Comparison of ENCODE assay signal across 26 cellular contexts in genomic region chr5:11289733-11290132, GRCh38.
DNase-seq lines count a peak whose midpoint lies in the region; ATAC-seq and TF ChIP-seq lines count a peak whose summit lies in the region.
"Had no signal": no experiment of that assay in that cellular context is flagged by ENCODE, and none has a peak within 500 bp of the region (broad histone marks: within the 10 kb centered on the region; RNA-seq: fewer than 3 reads in every experiment).

No MANE protein-coding gene starts in this region.

- dilution Hi-C loops in mammary epithelial cell (cut with HindIII; ENCODE audit: low sequenced_read_pairs) = no loop called here

- H3K9ac ChIP-seq in mammary epithelial cell (ENCODE audit: insufficient read depth, low read length) (no peak overlapping the region), endodermal cell (ENCODE audit: extremely low read depth, low read length, poor library complexity, severe bottlenecking) (no peak overlapping the region)
- H3K9ac ChIP-seq: KMS-11 had no signal

- in situ Hi-C loops in mammary epithelial cell (cut with MboI; ENCODE audit: low sequenced_read_pairs in 2 of 2) = no loop called here
- in situ Hi-C loops in Panc1 (cut with HindIII; ENCODE audit: low pct_unique_long_range_greater_than_20kb, low sequenced_read_pairs) = no loop called here

- H3K4me3 Mint-ChIP-seq in MCF 10A (ENCODE audit: unreplicated experiment) (no peak overlapping the region), endodermal cell (no peak overlapping the region)
- H3K4me3 Mint-ChIP-seq: CD8-positive, alpha-beta memory T cell had no signal

- POLR2A ChIA-PET in MCF 10A (lab: Yijun Ruan, JAX) (no interaction called here), Panc1 (lab: Charles Lee) (no interaction called here), HEK293T (lab: Yijun Ruan, JAX) (no interaction called here)

- ATAC-seq in Panc1 = no peak

- DNase-seq in MCF 10A (ENCODE audit: unreplicated experiment) = peak; percentile 6
- DNase-seq in mammary epithelial cell = no peak
- no peak for DNase-seq in Panc1 (ENCODE audit: low read depth, low spot score)
- DNase-seq in endodermal cell = peak; percentile 58
- no peak for DNase-seq in central memory CD4-positive, alpha-beta T cell
- DNase-seq in HEK293T (ENCODE audit: extremely low spot score) = no peak
- DNase-seq in germinal center (ENCODE audit: low spot score) = no peak
- DNase-seq: AML-193; C1 segment of cervical spinal cord; CD8-positive, alpha-beta memory T cell; EL; GF-D8; MV-4-11; NCI-H1105 treated with DMSO at 0.1 percent for 48 hours; NCI-H2029 treated with DMSO at 0.1 percent for 48 hours; NCI-H345; NCI-H524; NCI-H82; OCI-M1; RPMI8226; SHP77; SW 1271 had no signal

- no peak overlapping the region for H2AFZ ChIP-seq in mammary epithelial cell (ENCODE audit: low read depth, low read length)

- no peaks in the 10 kb centered on the region for H3K4me1 ChIP-seq in mammary epithelial cell (ENCODE audit: insufficient read depth, low read length)
- H3K4me1 ChIP-seq in Panc1 (ENCODE audit: control insufficient read depth, insufficient read depth, low read length) = no peaks in the 10 kb centered on the region
- H3K4me1 ChIP-seq in endodermal cell (ENCODE audit: control insufficient read depth, insufficient read depth, low read length) = no peaks in the 10 kb centered on the region
- H3K4me1 ChIP-seq: HAP-1 had no signal

- H3K36me3 ChIP-seq in mammary epithelial cell (ENCODE audit: insufficient read depth, low read length) (no peaks in the 10 kb centered on the region), Panc1 (ENCODE audit: control insufficient read depth, insufficient read depth, low read length) (no peaks in the 10 kb centered on the region), endodermal cell (ENCODE audit: control insufficient read depth, insufficient read depth, low read length) (no peaks in the 10 kb centered on the region)
- H3K36me3 ChIP-seq: HAP-1 had no signal

- intact Hi-C loops in MCF 10A (cut with micrococcal nuclease) (no loop called here), mammary epithelial cell (cut with micrococcal nuclease) (no loop called here), Panc1 (cut with micrococcal nuclease; ENCODE audit: unreplicated experiment) (no loop called here)

- WGBS in mammary epithelial cell (ENCODE audit: low coverage, missing lambda C conversion rate) = 63% methylated on average over 5 of the region's 5 CpGs
- WGBS in endodermal cell (ENCODE audit: insufficient coverage in 1 of 2, insufficient read length in 1 of 2), 2 experiments = 81% methylated on average over 5 of the region's 5 CpGs

- no peak overlapping the region for H3K27ac Mint-ChIP-seq in MCF 10A (ENCODE audit: low read depth, unreplicated experiment)
- H3K27ac Mint-ChIP-seq in endodermal cell = no peak overlapping the region
- H3K27ac Mint-ChIP-seq: CD8-positive, alpha-beta memory T cell had no signal

- H3K9me3 Mint-ChIP-seq in MCF 10A (ENCODE audit: unreplicated experiment) (no peaks in the 10 kb centered on the region), endodermal cell (peaks cover 6% of the 10 kb centered on the region)

- H3K36me3 Mint-ChIP-seq in MCF 10A (ENCODE audit: insufficient read depth, unreplicated experiment) = no peaks in the 10 kb centered on the region
- H3K36me3 Mint-ChIP-seq in endodermal cell (ENCODE audit: low read depth) = no peaks in the 10 kb centered on the region

- no peaks in the 10 kb centered on the region for H3K27me3 ChIP-seq in mammary epithelial cell (ENCODE audit: insufficient read depth, low read length)
- H3K27me3 ChIP-seq in Panc1 (ENCODE audit: control insufficient read depth, insufficient read depth, low read length) = no peaks in the 10 kb centered on the region
- no peaks in the 10 kb centered on the region for H3K27me3 ChIP-seq in endodermal cell (ENCODE audit: control insufficient read depth, insufficient read depth, low read length, poor library complexity, severe bottlenecking)

- H4K20me1 ChIP-seq in mammary epithelial cell (ENCODE audit: insufficient read depth, low read length) = no peaks in the 10 kb centered on the region

- H3K4me1 Mint-ChIP-seq in MCF 10A (ENCODE audit: insufficient read depth, unreplicated experiment) = no peaks in the 10 kb centered on the region
- H3K4me1 Mint-ChIP-seq in endodermal cell = peaks cover 2% of the 10 kb centered on the region
- H3K4me1 Mint-ChIP-seq: CD8-positive, alpha-beta memory T cell had no signal

- CTCF ChIA-PET in MCF 10A (lab: Yijun Ruan, JAX) = interaction anchor here (1.0 to 1.5 kb wide), 3 partner anchors 9 to 23 kb away, joined by 3 read pairs; no protein-coding TSS in a partner anchor
- CTCF ChIA-PET in mammary epithelial cell (lab: Charles Lee; ENCODE audit: low non-redundant PET) = no interaction called here
- CTCF ChIA-PET in Panc1 (lab: Charles Lee) = interaction anchor here (0.6 kb wide), 1 partner anchor 926 kb away, joined by 4 read pairs; no protein-coding TSS in a partner anchor
- CTCF ChIA-PET in HEK293T (lab: Yijun Ruan, JAX) = no interaction called here

- H3K9me3 ChIP-seq in mammary epithelial cell (replicated peaks; ENCODE audit: insufficient read depth, low read length) (peaks cover 4% of the 10 kb centered on the region), Panc1 (ENCODE audit: control insufficient read depth, insufficient read depth, low read depth, low read length) (no peaks in the 10 kb centered on the region), endodermal cell (ENCODE audit: control insufficient read depth, low read length) (no peaks in the 10 kb centered on the region)
- H3K9me3 ChIP-seq: HAP-1 had no signal

- TF ChIP-seq CTCF in MCF 10A (IDR thresholded peaks at IDR 0.05; ENCODE audit: unreplicated experiment) (no peak), mammary epithelial cell (conservative IDR thresholded peaks at IDR 0.05 in 1 of 2, IDR thresholded peaks at IDR 0.05 in 1 of 2; ENCODE audit: extremely low read depth in 1 of 2, insufficient read depth in 1 of 2, low read depth in 1 of 2, low read length in 2 of 2) (no peak), Panc1 (IDR thresholded peaks at IDR 0.05) (peak; percentile 21), endodermal cell (conservative IDR thresholded peaks at IDR 0.05) (peak; percentile 62)

- no peak overlapping the region for H3K4me3 ChIP-seq in mammary epithelial cell (replicated peaks in 1 of 3; ENCODE audit: insufficient read depth in 1 of 3, low read depth in 2 of 3, low read length in 3 of 3)
- no peak overlapping the region for H3K4me3 ChIP-seq in Panc1 (ENCODE audit: low read depth in 2 of 2, low read length in 2 of 2)
- no peak overlapping the region for H3K4me3 ChIP-seq in endodermal cell (ENCODE audit: low read length)
- H3K4me3 ChIP-seq: HAP-1, SK-N-MC had no signal

- H3K27me3 Mint-ChIP-seq in MCF 10A (ENCODE audit: insufficient read depth, unreplicated experiment) = peaks cover 23% of the 10 kb centered on the region
- H3K27me3 Mint-ChIP-seq in endodermal cell (ENCODE audit: insufficient read depth) = no peaks in the 10 kb centered on the region
- H3K27me3 Mint-ChIP-seq: CD8-positive, alpha-beta memory T cell had no signal

- H3K27ac ChIP-seq in mammary epithelial cell (ENCODE audit: insufficient read depth, low read depth, low read length) (no peak overlapping the region), Panc1 (ENCODE audit: low read length) (no peak overlapping the region), endodermal cell (ENCODE audit: low read depth, low read length) (no peak overlapping the region), temporal lobe (ENCODE audit: low read depth, low read length) (peak overlapping the region; percentile 14)
- H3K27ac ChIP-seq: KMS-11, SK-N-MC had no signal

- BruUV-seq in MCF 10A (replicated peaks; lab: Mats Ljungman, UMichigan) (no TSS peak), mammary epithelial cell (replicated peaks; lab: Mats Ljungman, UMichigan) (no TSS peak), Panc1 (replicated peaks; lab: Mats Ljungman, UMichigan) (no TSS peak)

- no peak overlapping the region for H3K4me2 ChIP-seq in mammary epithelial cell (ENCODE audit: insufficient read depth, low read depth, low read length)
- H3K4me2 ChIP-seq: KMS-11 had no signal

- H3K79me2 ChIP-seq in mammary epithelial cell (ENCODE audit: insufficient read depth, low read length) = no peaks in the 10 kb centered on the region

TF ChIP-seq in HEK293T, 16 proteins besides CTCF, POLR2A, EP300 and RAD21:
- TF ChIP-seq LEF1 (IDR thresholded peaks at IDR 0.05; ENCODE audit: borderline replicate concordance) = no peak
- no peak for TF ChIP-seq FOXA1 (IDR thresholded peaks at IDR 0.05)
- no peak for TF ChIP-seq SP1 (IDR thresholded peaks at IDR 0.05)
- TF ChIP-seq TARDBP (IDR thresholded peaks at IDR 0.05) = no peak
- no peak for TF ChIP-seq HDGF (IDR thresholded peaks at IDR 0.05; ENCODE audit: borderline replicate concordance)
- no peak for TF ChIP-seq NFRKB (IDR thresholded peaks at IDR 0.05)
- no peak for TF ChIP-seq ARNT (IDR thresholded peaks at IDR 0.05)
- TF ChIP-seq L3MBTL2 (conservative IDR thresholded peaks at IDR 0.05) = no peak
- TF ChIP-seq PKNOX1 (IDR thresholded peaks at IDR 0.05) = no peak

Comparison
In these comparisons a context has a peak if more than half of its experiments do, and no peak if none do; other contexts are left out.
1. DNase-seq: peak in MCF 10A (single experiment) and endodermal cell (single experiment); none in mammary epithelial cell (single experiment), Panc1 (single experiment), central memory CD4-positive, alpha-beta T cell (single experiment), HEK293T (single experiment) and germinal center (single experiment).
2. CTCF ChIA-PET loops: an anchor here in MCF 10A (1.0 to 1.5 kb wide) and Panc1 (0.6 kb wide); none called in mammary epithelial cell and HEK293T.
3. CTCF ChIP-seq: peak in Panc1 (single experiment) and endodermal cell (single experiment); none in MCF 10A (single experiment) and mammary epithelial cell (0 of 2).